ENCODE assay signal across 11 cellular contexts in the genomic region with DNA sequence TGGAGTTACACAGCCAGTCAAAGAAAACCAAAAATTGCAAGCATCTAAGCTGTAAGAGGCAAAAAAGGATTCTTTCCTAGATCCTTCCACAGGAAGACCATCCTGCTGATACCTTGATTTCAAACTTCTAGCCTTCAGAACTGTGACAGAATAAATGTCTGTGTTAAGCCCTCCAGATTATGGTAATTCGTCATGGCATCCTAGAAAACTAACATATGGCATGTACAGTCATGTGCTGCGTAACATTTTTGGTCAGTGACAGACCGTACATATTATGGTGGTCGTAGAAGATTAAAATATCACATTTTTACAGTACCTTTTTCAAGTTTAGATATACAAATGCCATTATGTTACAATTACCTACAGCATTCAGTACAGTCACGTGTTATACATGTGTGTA.
"Had no signal": no experiment of that assay in that cellular context is flagged by ENCODE, and none has a peak within 500 bp of the region (broad histone marks: within the 10 kb centered on the region; RNA-seq: fewer than 3 reads in every experiment).

No MANE protein-coding gene starts in this region.

- DNase-seq: GM23248, GOT3, H7, H9, HCEC 1CT, HFFc6 had no signal

- H3K9ac ChIP-seq: GM23248 had no signal

- ATAC-seq: GM23338, HCT116 had no signal

- H3K4me2 ChIP-seq: GM23338 had no signal

- H3K27ac ChIP-seq: GM23248 had no signal

- FAIRE-seq: H1, H54 had no signal

- H3K4me3 ChIP-seq: GM23248, GM23338, HAP-1 had no signal

- H2AFZ ChIP-seq: GM23248, GM23338 had no signal

- H3K36me3 ChIP-seq: HAP-1 had no signal

- H3K9me3 ChIP-seq: HAP-1 had no signal

- H3K4me1 ChIP-seq: HAP-1 had no signal
